Comparison of ENCODE assay signal across 1 cellular context in genomic region chr5:141664733-141665461, GRCh38.
TF ChIP-seq lines count a peak whose summit lies in the region.

No MANE protein-coding gene starts in this region.

TF ChIP-seq in K562, 482 proteins besides CTCF, POLR2A, EP300 and RAD21 (continues in another document):
- TF ChIP-seq HMGN3 (IDR thresholded peaks at IDR 0.05; ENCODE audit: borderline replicate concordance, extremely low read depth, insufficient read length, low read depth, low read length) (no peak), GABPA (tag; conservative IDR thresholded peaks at IDR 0.05; ENCODE audit: low read depth) (no peak), NCOA6 (IDR thresholded peaks at IDR 0.05) (no peak), ZNF609 (CRISPR knock-in tag; IDR thresholded peaks at IDR 0.05; ENCODE audit: borderline replicate concordance) (no peak), KLF10 (CRISPR knock-in tag; IDR thresholded peaks at IDR 0.05) (no peak), POLR2AphosphoS2 (IDR thresholded peaks at IDR 0.05; ENCODE audit: low read length) (no peak), ZMIZ1 (IDR thresholded peaks at IDR 0.05; ENCODE audit: low read depth in 2 of 2, low read length in 2 of 2) (no peak), MYC (IDR thresholded peaks at IDR 0.05; ENCODE audit: low read depth, low read length) (peak; percentile 38), MYC (CRISPR knock-in tag; IDR thresholded peaks at IDR 0.05; ENCODE audit: borderline replicate concordance, low read depth) (no peak), SREBF2 (CRISPR knock-in tag; IDR thresholded peaks at IDR 0.05) (no peak), ZBTB7A (IDR thresholded peaks at IDR 0.05; ENCODE audit: borderline replicate concordance, control insufficient read depth, low read depth, low read length) (peak; percentile 78), SMARCA4 (IDR thresholded peaks at IDR 0.05) (no peak), ZNF780A (CRISPR knock-in tag; IDR thresholded peaks at IDR 0.05) (no peak), MTF1 (CRISPR knock-in tag; IDR thresholded peaks at IDR 0.05; ENCODE audit: borderline replicate concordance) (no peak), BRD4 (IDR thresholded peaks at IDR 0.05) (no peak), ETV6 (IDR thresholded peaks at IDR 0.05; ENCODE audit: borderline replicate concordance in 1 of 2, low read depth in 2 of 2, low read length in 1 of 2) (peak in 1 of 2 experiments; percentile 63; a peak in 1 of 4 replicates), ETV6 (CRISPR knock-in tag; IDR thresholded peaks at IDR 0.05; ENCODE audit: borderline replicate concordance) (no peak), ZNF384 (IDR thresholded peaks at IDR 0.05; ENCODE audit: low read depth, low read length) (no peak), ZNF408 (CRISPR knock-in tag; IDR thresholded peaks at IDR 0.05; ENCODE audit: low read depth) (no peak), SRSF7 (optimal IDR thresholded peaks at IDR 0.05; ENCODE audit: low read depth, low read length) (no peak), MYNN (IDR thresholded peaks at IDR 0.05) (0 out of 2 replicates have a peak, but pooled peaks have one; percentile 39), MYNN (CRISPR knock-in tag; IDR thresholded peaks at IDR 0.05) (no peak), SMAD2 (IDR thresholded peaks at IDR 0.05; ENCODE audit: low read depth, low read length) (no peak), MAFK (IDR thresholded peaks at IDR 0.05; ENCODE audit: low read length) (no peak), ZBTB8A (IDR thresholded peaks at IDR 0.05; ENCODE audit: partially characterized antibody) (no peak), TAF1 (IDR thresholded peaks at IDR 0.05; ENCODE audit: control insufficient read depth, extremely low read depth, insufficient read depth, low read length, severe bottlenecking) (no peak), NR2C1 (IDR thresholded peaks at IDR 0.05) (no peak), NR2C1 (tag; IDR thresholded peaks at IDR 0.05) (no peak), MCM2 (IDR thresholded peaks at IDR 0.05; ENCODE audit: low read depth) (no peak), DEAF1 (CRISPR knock-in tag; IDR thresholded peaks at IDR 0.05) (peak; percentile 63), CTBP1 (IDR thresholded peaks at IDR 0.05; ENCODE audit: borderline replicate concordance) (peak; percentile 48; the same call in 1 of the 2 replicates), HLTF (IDR thresholded peaks at IDR 0.05) (no peak), SMC3 (conservative IDR thresholded peaks at IDR 0.05; ENCODE audit: insufficient read depth, low read depth, low read length) (peak; percentile 86), E2F6 (IDR thresholded peaks at IDR 0.05; ENCODE audit: borderline replicate concordance in 1 of 2, extremely low read depth in 1 of 2, insufficient read depth in 1 of 2, insufficient read length in 1 of 2, low read depth in 1 of 2, low read length in 1 of 2, poor library complexity in 1 of 2, severe bottlenecking in 1 of 2) (no peak), ZNF766 (CRISPR knock-in tag; conservative IDR thresholded peaks at IDR 0.05) (0 out of 2 replicates have a peak, but pooled peaks have one; percentile 31), SIN3A (IDR thresholded peaks at IDR 0.05; ENCODE audit: borderline replicate concordance in 2 of 2, control insufficient read depth in 1 of 2, low read depth in 2 of 2, low read length in 2 of 2) (no peak), XRCC5 (IDR thresholded peaks at IDR 0.05; ENCODE audit: low read depth, low read length) (no peak), RREB1 (CRISPR knock-in tag; IDR thresholded peaks at IDR 0.05) (no peak), POLR3A (IDR thresholded peaks at IDR 0.05; ENCODE audit: borderline replicate concordance, extremely low read depth, insufficient read depth, insufficient read length) (no peak), PRPF4 (IDR thresholded peaks at IDR 0.05; ENCODE audit: insufficient read depth, low read depth, low read length, poor library complexity, severe bottlenecking) (no peak), ZNF146 (CRISPR knock-in tag; IDR thresholded peaks at IDR 0.05; ENCODE audit: unreplicated experiment) (no peak), RB1 (IDR thresholded peaks at IDR 0.05; ENCODE audit: low read depth) (peak; percentile 55; the same call in 1 of the 2 replicates), SP1 (CRISPR knock-in tag; IDR thresholded peaks at IDR 0.05) (no peak), HCFC1 (IDR thresholded peaks at IDR 0.05; ENCODE audit: low read depth, low read length) (0 out of 2 replicates have a peak, but pooled peaks have one; percentile 30), TFAM (CRISPR knock-in tag; conservative IDR thresholded peaks at IDR 0.05) (no peak), NFIX (CRISPR knock-in tag; IDR thresholded peaks at IDR 0.05; ENCODE audit: low read depth) (no peak), WHSC1 (IDR thresholded peaks at IDR 0.05; ENCODE audit: low read length) (no peak), ZNF347 (CRISPR knock-in tag; IDR thresholded peaks at IDR 0.05; ENCODE audit: low read depth) (no peak), SIX5 (IDR thresholded peaks at IDR 0.05; ENCODE audit: borderline replicate concordance in 1 of 2, insufficient read depth in 1 of 2, low read depth in 1 of 2, low read length in 2 of 2) (no peak), UBTF (IDR thresholded peaks at IDR 0.05; ENCODE audit: borderline replicate concordance in 1 of 2, low read depth in 2 of 2, low read length in 2 of 2) (no peak)
